ENCODE assay signal across 10 cellular contexts in the genomic region with DNA sequence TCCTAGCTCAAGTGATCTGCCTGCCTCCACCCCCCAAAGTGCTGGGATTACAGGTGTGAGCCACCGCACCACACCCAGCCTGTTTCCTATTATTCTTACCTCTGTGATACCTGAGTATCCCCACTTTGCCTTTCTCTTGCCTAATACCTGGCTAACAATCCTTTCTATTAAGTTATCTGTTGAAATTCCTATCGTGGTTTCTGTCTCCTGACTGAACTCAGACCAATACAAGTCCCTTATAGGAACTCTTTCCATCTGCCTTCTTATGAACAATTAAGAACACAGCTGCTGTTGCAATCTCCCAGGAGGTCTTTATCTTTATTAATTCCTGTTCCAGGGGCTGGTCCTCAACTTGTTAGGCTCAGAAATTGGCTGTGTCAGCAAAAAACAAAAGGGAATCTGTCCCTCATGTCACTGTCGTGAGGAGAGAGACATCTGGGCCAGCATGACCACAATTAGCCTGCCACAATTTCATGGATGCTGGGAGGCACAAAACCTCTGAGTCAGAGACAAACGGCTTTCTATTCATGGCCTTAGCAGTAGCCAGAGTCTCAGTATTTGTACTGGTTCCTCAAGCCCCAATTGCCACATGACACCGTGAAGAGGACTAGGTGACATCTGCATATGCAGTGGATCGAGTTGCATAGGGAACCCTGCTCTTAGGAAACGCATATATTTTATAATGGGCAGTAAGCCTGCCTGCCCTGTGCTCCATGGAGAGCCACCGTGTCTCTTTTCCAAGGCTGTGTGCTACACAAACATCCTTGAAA. TPM values are rescaled to one million over a fixed set of nuclear protein-coding genes. Genes with fewer than 3 reads are reported as not detected.
DNase-seq lines count a peak whose midpoint lies in the region; ATAC-seq and TF ChIP-seq lines count a peak whose summit lies in the region.
"Had no signal": no experiment of that assay in that cellular context is flagged by ENCODE, and none has a peak within 500 bp of the region (broad histone marks: within the 10 kb centered on the region; RNA-seq: fewer than 3 reads in every experiment).

No MANE protein-coding gene starts in this region.

- no peak overlapping the region for H3K56ac ChIP-seq in mesendoderm (ENCODE audit: low read length)

- H3K4me1 ChIP-seq in mesendoderm (ENCODE audit: control insufficient read depth, low read depth, low read length): peaks cover 2% of the 10 kb centered on the region

- no peaks in the 10 kb centered on the region for H3K27me3 ChIP-seq in mesendoderm (ENCODE audit: insufficient read depth, low read length, poor library complexity)

- H3K4me1 Mint-ChIP-seq in brain: peaks cover 67% of the 10 kb centered on the region
- H3K4me1 Mint-ChIP-seq in activated T-helper 17 cell treated with anti-CD3 and anti-CD28 coated beads, Interleukin-2, amount 50 U/mL, for 72 hours: no peaks in the 10 kb centered on the region

- H2BK120ac ChIP-seq in mesendoderm (ENCODE audit: low read depth, low read length): no peak overlapping the region

- no peak overlapping the region for H3K9ac ChIP-seq in mesendoderm (ENCODE audit: low read length)

- no peak overlapping the region for H3K4ac ChIP-seq in mesendoderm (ENCODE audit: low read depth, low read length)

- H3K4me3 ChIP-seq in mesendoderm (ENCODE audit: low read length): no peak overlapping the region

- H3K79me2 ChIP-seq in mesendoderm (ENCODE audit: control insufficient read depth, insufficient read depth, low read length): no peaks in the 10 kb centered on the region

- WGBS in mesendoderm (ENCODE audit: extremely low coverage, insufficient coverage, low lambda C conversion rate): no CpG with 5 or more reads among the region's 8 CpGs

- no peak overlapping the region for H3K4me2 ChIP-seq in mesendoderm (ENCODE audit: low read length)

- H3K27me3 Mint-ChIP-seq in brain: no peaks in the 10 kb centered on the region
- peaks cover 7% of the 10 kb centered on the region for H3K27me3 Mint-ChIP-seq in activated T-helper 17 cell treated with anti-CD3 and anti-CD28 coated beads, Interleukin-2, amount 50 U/mL, for 72 hours

- H4K8ac ChIP-seq in mesendoderm (ENCODE audit: low read depth, low read length): no peak overlapping the region

- peak overlapping the region in 3 of 5 experiments; percentile 34 to 41 (median 38) for H3K4me3 Mint-ChIP-seq in brain
- H3K4me3 Mint-ChIP-seq in activated T-helper 17 cell treated with anti-CD3 and anti-CD28 coated beads, Interleukin-2, amount 50 U/mL, for 72 hours: no peak overlapping the region

- TF ChIP-seq CTCF in brain (conservative IDR thresholded peaks at IDR 0.05): no peak

- H3K79me1 ChIP-seq in mesendoderm (ENCODE audit: low read length): no peaks in the 10 kb centered on the region

- no peaks in the 10 kb centered on the region for H3K36me3 Mint-ChIP-seq in brain
- no peaks in the 10 kb centered on the region for H3K36me3 Mint-ChIP-seq in activated T-helper 17 cell treated with anti-CD3 and anti-CD28 coated beads, Interleukin-2, amount 50 U/mL, for 72 hours (ENCODE audit: low read depth)

- H3K9me3 Mint-ChIP-seq in brain: no peaks in the 10 kb centered on the region
- H3K9me3 Mint-ChIP-seq in activated T-helper 17 cell treated with anti-CD3 and anti-CD28 coated beads, Interleukin-2, amount 50 U/mL, for 72 hours: no peaks in the 10 kb centered on the region

- H2BK15ac ChIP-seq in mesendoderm (replicated peaks; ENCODE audit: low read depth): no peak overlapping the region

- H2BK5ac ChIP-seq in mesendoderm (ENCODE audit: low read length): no peak overlapping the region

- no peak overlapping the region for H2AK5ac ChIP-seq in mesendoderm (ENCODE audit: low read length)

- H3K23ac ChIP-seq in mesendoderm (ENCODE audit: low read length): no peak overlapping the region

- no peak overlapping the region for H3K27ac ChIP-seq in mesendoderm (ENCODE audit: low read depth, low read length)

- H4K5ac ChIP-seq in mesendoderm (ENCODE audit: low read length): no peak overlapping the region

- H3K18ac ChIP-seq in mesendoderm (ENCODE audit: low read length): peak overlapping the region; percentile 8

- no peak for ATAC-seq in activated T-helper 17 cell treated with anti-CD3 and anti-CD28 coated beads, Interleukin-2, amount 50 U/mL, for 72 hours (replicated peaks)
- no peak for ATAC-seq in HG02970 (IDR thresholded peaks at IDR 0.05; ENCODE audit: low FRiP score, unreplicated experiment)

- DNase-seq in DMS 273 (lab: John Stamatoyannopoulos, UW; ENCODE audit: unreplicated experiment) (peak; percentile 56), NCI-H146 treated with DMSO at 0.1 percent for 48 hours (lab: John Stamatoyannopoulos, UW; ENCODE audit: unreplicated experiment) (peak; percentile 61), mesendoderm (peak; percentile 44), NCI-H187 treated with DMSO at 0.1 percent for 48 hours (lab: John Stamatoyannopoulos, UW) (no peak)
- no peak for DNase-seq in stimulated activated CD4-positive, alpha-beta T cell treated with anti-CD3 and anti-CD28 coated beads, Interleukin-4, amount 100 ng/mL, for 1 hour
- DNase-seq: NCI-H1048, SW 1271 had no signal

- H3K36me3 ChIP-seq in mesendoderm (ENCODE audit: control insufficient read depth, insufficient read depth, low read length): no peaks in the 10 kb centered on the region

- H3K27ac Mint-ChIP-seq in brain: peak overlapping the region; percentile 75 to 93 (median 87)
- H3K27ac Mint-ChIP-seq in activated T-helper 17 cell treated with anti-CD3 and anti-CD28 coated beads, Interleukin-2, amount 50 U/mL, for 72 hours: no peak overlapping the region

RNA-seq across cellular contexts. Expression of gene NUFIP1, which starts 58.2 kb away (rescaled TPM):
- polyA plus RNA-seq in brain (ENCODE audit: insufficient read depth, low read depth, low replicate concordance): 2.8 TPM
- 21.3 TPM for polyA plus RNA-seq in mesendoderm (2013, experiment 1 of 2)
- polyA plus RNA-seq in mesendoderm (2013, experiment 2 of 2): 21.0 TPM
- 1 to 10 TPM; 4.8 to 8.4 TPM for total RNA-seq in activated T-helper 17 cell treated with anti-CD3 and anti-CD28 coated beads, Interleukin-2, amount 50 U/mL, for 72 hours

RNA-seq across cellular contexts. Expression of gene GPALPP1, which starts 58.2 kb away (rescaled TPM):
- 11.8 TPM for polyA plus RNA-seq in brain (ENCODE audit: insufficient read depth, low read depth, low replicate concordance)
- polyA plus RNA-seq in mesendoderm (2013, experiment 1 of 2): 23.1 TPM
- 22.8 TPM for polyA plus RNA-seq in mesendoderm (2013, experiment 2 of 2)
- 10 to 100 TPM; 20.9 to 26.0 TPM for total RNA-seq in activated T-helper 17 cell treated with anti-CD3 and anti-CD28 coated beads, Interleukin-2, amount 50 U/mL, for 72 hours

Comparison
In these comparisons a context has a peak if more than half of its experiments do, and no peak if none do; other contexts are left out.
1. DNase-seq: peak in DMS 273 (single experiment), NCI-H146 treated with DMSO at 0.1 percent for 48 hours (single experiment) and mesendoderm (single experiment); none in stimulated activated CD4-positive, alpha-beta T cell treated with anti-CD3 and anti-CD28 coated beads, Interleukin-4, amount 100 ng/mL, for 1 hour (single experiment) and NCI-H187 treated with DMSO at 0.1 percent for 48 hours (single experiment).